In the genomic region with DNA sequence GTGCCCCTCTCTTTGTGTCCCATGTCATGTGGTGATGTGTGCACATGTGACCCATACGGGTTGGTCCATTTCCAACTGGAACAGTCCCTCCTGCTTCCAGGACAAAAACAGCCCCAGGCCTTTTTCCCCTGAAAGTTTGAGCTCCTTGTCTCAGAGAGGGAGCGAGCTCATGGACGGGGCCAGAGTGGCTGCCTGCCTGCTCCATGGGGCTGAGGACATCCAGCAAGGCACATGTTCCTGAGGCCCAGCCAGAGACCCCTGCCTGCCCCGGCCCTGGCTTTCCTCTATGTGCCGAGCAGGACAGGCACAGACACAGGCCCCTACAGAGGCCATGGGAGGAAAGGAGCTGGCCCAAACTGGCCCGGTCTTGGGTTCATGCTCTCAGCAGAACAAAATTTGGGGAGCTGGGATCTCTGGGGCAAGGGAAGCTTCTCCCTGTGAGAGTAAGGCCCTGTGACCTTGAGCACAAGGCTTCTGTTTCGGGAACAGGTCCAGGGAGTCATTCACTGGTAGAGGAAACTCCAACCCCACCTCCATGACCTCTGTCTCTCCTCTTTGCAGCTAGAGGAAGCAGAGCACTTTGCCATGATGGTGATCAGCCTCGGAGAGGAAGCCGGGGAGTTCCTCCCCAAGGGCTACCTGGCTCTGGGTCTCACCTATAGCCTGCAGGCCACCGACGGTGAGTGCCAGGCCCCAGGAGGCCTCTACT, we compare ENCODE assay signal across 17 cellular contexts.
DNase-seq lines count a peak whose midpoint lies in the region.
"Had no signal": no experiment of that assay in that cellular context is flagged by ENCODE, and none has a peak within 500 bp of the region (broad histone marks: within the 10 kb centered on the region; RNA-seq: fewer than 3 reads in every experiment).

No MANE protein-coding gene starts in this region.

- peak overlapping the region; percentile 59 for H3K27ac ChIP-seq in temporal lobe (ENCODE audit: low read depth, low read length)
- H3K27ac ChIP-seq: uterus had no signal

- DNase-seq in RPMI7951 (ENCODE audit: low read depth) (peak; percentile 39), dermis blood vessel endothelial cell (peak; percentile 44), lung microvascular endothelial cell (ENCODE audit: low read depth in 2 of 2) (peak; percentile 23 to 34), GM03348 (ENCODE audit: low spot score) (no peak), activated gamma-delta T cell (lab: John Stamatoyannopoulos, UW) (no peak)
- DNase-seq in stimulated activated naive CD4-positive, alpha-beta T cell (lab: John Stamatoyannopoulos, UW) = no peak
- DNase-seq: activated CD4-positive, alpha-beta T cell treated with anti-CD3 and anti-CD28 coated beads, Interleukin-2, amount 10 ng/mL, durations not matched to agents 24 days and 14 days; activated CD8-positive, alpha-beta memory T cell treated with anti-CD3 and anti-CD28 coated beads, Interleukin-2, amount 50 U/mL, for 48 hours; activated naive CD4-positive, alpha-beta T cell; AML-193; hippocampal formation; NCI-H187 treated with DMSO at 0.1 percent for 48 hours; NCI-H446; NK-92 treated with Interleukin-12 subunit alpha and Interleukin-12 subunit beta, amount 100 ng/mL, for 24 hours; SW 1271; uterus had no signal

Comparison
In these comparisons a context has a peak if more than half of its experiments do, and no peak if none do; other contexts are left out.
1. DNase-seq: peak in RPMI7951 (single experiment), dermis blood vessel endothelial cell (single experiment) and lung microvascular endothelial cell (2 of 2); none in GM03348 (single experiment), activated gamma-delta T cell (single experiment) and stimulated activated naive CD4-positive, alpha-beta T cell (0 of 6).